Comparison of ENCODE assay signal across 8 cellular contexts in the genomic region with DNA sequence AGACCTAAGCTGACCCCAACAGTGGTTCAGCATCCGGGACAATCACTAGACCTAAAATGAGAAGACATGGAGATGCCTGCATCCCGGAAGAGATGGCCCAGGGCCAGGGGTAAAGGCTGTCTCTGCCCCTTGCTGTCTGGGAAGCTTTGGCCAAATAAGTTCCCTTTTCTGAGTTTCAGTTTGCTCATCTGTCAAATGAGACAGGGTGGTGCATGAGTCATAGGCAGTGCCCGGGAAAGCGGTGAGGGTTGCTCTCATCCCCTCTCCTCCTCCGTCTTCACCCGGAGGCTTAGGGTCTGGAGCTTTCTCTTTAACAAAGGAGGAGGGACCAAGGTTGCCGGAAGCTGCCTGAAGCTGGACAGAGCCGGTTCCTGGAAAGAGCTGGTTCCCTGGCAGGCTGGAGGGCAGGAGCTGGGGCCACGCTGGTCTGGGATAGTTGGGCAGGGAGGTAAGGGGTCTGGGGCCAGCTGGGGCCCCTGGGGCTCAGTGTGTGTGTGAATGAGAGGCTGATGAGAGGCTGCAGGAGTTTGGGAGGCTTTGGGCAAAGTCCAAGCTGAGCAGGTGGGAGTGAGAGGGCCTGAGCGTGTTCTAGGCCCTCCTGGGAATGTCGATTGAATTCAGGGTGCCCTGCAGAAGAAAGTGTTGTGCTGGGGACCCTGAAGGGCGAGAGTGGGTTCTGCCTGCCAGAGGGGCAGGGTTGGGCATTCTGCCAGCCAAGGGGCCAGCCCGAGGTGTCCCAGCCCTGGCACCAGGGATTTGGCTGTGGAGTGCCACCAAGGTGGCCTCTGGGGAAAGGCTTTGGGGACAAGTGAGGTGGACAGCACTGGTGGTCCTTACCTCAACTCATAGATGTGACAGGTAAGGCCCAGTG.
DNase-seq lines count a peak whose midpoint lies in the region; ATAC-seq lines count a peak whose summit lies in the region.

A gene with protein sequence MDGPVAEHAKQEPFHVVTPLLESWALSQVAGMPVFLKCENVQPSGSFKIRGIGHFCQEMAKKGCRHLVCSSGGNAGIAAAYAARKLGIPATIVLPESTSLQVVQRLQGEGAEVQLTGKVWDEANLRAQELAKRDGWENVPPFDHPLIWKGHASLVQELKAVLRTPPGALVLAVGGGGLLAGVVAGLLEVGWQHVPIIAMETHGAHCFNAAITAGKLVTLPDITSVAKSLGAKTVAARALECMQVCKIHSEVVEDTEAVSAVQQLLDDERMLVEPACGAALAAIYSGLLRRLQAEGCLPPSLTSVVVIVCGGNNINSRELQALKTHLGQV (plus strand): TSS at position 351 of the 871 bp plus-strand sequence. CDS start 5,603 bp downstream, outside the sequence.

- peak within 1 kb of the TSS; percentile 19 to 46 (median 36) for H3K4me3 ChIP-seq in skin epidermis

- peak within 1 kb of the TSS in 20 of 21 experiments; percentile 4 to 87 (median 66) for H3K27ac ChIP-seq in skin epidermis

- DNase-seq in EH (ENCODE audit: low read depth): peak; percentile 90
- DNase-seq in OCI-M1 (lab: John Stamatoyannopoulos, UW): peak; percentile 98
- DNase-seq in T47D (ENCODE audit: low read depth in 1 of 2, low spot score in 1 of 2): peak; percentile 72 to 84
- peak; percentile 51 for DNase-seq in inferior parietal cortex (ENCODE audit: extremely low spot score)
- DNase-seq in NCI-H345 (lab: John Stamatoyannopoulos, UW): no peak

- in situ Hi-C loops in T47D (cut with HindIII; ENCODE audit: low pct_unique_long_range_greater_than_20kb, low sequenced_read_pairs): no loop called here

- ATAC-seq in GM19463 (IDR thresholded peaks at IDR 0.05; ENCODE audit: unreplicated experiment): peak; percentile 84
- peak; percentile 96 for ATAC-seq in HG03460 (IDR thresholded peaks at IDR 0.05; ENCODE audit: unreplicated experiment)
